Comparison of ENCODE assay signal across 1 cellular context in genomic region chr5:112576298-112576925, GRCh38.
TF ChIP-seq lines count a peak whose summit lies in the region.

No MANE protein-coding gene starts in this region.

TF ChIP-seq in H1, 55 proteins besides CTCF, POLR2A, EP300 and RAD21:
- TF ChIP-seq EGR1 (IDR thresholded peaks at IDR 0.05; ENCODE audit: borderline replicate concordance, low read depth, low read length) (no peak), RBBP5 (IDR thresholded peaks at IDR 0.05; ENCODE audit: borderline replicate concordance, low read depth, low read length) (no peak), GABPA (IDR thresholded peaks at IDR 0.05; ENCODE audit: borderline replicate concordance, insufficient read depth, low read length) (no peak), KDM4A (IDR thresholded peaks at IDR 0.05; ENCODE audit: low read depth, low read length, severe bottlenecking) (no peak), MAFK (IDR thresholded peaks at IDR 0.05; ENCODE audit: low read depth, low read length) (no peak), NRF1 (IDR thresholded peaks at IDR 0.05; ENCODE audit: low read depth, low read length) (no peak), HDAC2 (IDR thresholded peaks at IDR 0.05; ENCODE audit: borderline replicate concordance in 1 of 2, low read depth in 2 of 2, low read length in 2 of 2) (no peak), RFX5 (IDR thresholded peaks at IDR 0.05; ENCODE audit: borderline replicate concordance, low read depth, low read length) (no peak), ASH2L (IDR thresholded peaks at IDR 0.05; ENCODE audit: low read length) (no peak), CHD7 (IDR thresholded peaks at IDR 0.05; ENCODE audit: insufficient replicate concordance, low read length) (no peak), TAF1 (IDR thresholded peaks at IDR 0.05; ENCODE audit: low read depth, low read length) (no peak), PHF8 (conservative IDR thresholded peaks at IDR 0.05; ENCODE audit: low read depth, low read length) (no peak)
